In the genomic region with DNA sequence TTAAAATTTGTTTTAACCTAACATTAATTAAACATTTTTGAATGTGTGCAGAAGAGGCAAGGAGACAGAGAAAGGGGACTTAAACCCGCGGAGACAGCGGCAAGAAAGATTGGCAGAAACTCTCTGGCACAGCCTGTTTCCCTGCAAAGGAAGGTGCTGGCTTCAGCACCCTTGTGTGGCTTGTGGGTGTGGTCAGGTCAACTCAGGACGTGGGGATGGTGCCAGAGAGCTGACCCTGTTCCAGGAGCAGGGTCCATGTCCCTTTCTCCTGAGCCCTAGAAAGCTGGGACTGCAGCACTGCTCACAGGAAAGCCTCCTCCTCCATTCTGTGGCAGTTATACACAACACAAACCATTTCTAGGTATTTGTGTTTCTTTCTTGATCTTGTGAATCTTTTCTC, we compare ENCODE assay signal across 2 cellular contexts.
TF ChIP-seq lines count a peak whose summit lies in the region.

No MANE protein-coding gene starts in this region.

TF ChIP-seq in GM23338, 12 proteins besides CTCF, POLR2A, EP300 and RAD21 (continued from another document):
- TF ChIP-seq, protein P1, sequence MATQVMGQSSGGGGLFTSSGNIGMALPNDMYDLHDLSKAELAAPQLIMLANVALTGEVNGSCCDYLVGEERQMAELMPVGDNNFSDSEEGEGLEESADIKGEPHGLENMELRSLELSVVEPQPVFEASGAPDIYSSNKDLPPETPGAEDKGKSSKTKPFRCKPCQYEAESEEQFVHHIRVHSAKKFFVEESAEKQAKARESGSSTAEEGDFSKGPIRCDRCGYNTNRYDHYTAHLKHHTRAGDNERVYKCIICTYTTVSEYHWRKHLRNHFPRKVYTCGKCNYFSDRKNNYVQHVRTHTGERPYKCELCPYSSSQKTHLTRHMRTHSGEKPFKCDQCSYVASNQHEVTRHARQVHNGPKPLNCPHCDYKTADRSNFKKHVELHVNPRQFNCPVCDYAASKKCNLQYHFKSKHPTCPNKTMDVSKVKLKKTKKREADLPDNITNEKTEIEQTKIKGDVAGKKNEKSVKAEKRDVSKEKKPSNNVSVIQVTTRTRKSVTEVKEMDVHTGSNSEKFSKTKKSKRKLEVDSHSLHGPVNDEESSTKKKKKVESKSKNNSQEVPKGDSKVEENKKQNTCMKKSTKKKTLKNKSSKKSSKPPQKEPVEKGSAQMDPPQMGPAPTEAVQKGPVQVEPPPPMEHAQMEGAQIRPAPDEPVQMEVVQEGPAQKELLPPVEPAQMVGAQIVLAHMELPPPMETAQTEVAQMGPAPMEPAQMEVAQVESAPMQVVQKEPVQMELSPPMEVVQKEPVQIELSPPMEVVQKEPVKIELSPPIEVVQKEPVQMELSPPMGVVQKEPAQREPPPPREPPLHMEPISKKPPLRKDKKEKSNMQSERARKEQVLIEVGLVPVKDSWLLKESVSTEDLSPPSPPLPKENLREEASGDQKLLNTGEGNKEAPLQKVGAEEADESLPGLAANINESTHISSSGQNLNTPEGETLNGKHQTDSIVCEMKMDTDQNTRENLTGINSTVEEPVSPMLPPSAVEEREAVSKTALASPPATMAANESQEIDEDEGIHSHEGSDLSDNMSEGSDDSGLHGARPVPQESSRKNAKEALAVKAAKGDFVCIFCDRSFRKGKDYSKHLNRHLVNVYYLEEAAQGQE (IDR thresholded peaks at IDR 0.05; ENCODE audit: unreplicated experiment) = no peak
- TF ChIP-seq ZNF331 (CRISPR knock-in tag; IDR thresholded peaks at IDR 0.05; ENCODE audit: low read depth) (no peak), EZH2 (IDR thresholded peaks at IDR 0.05; ENCODE audit: low read depth, unreplicated experiment) (no peak), JUNB (IDR thresholded peaks at IDR 0.05; ENCODE audit: unreplicated experiment) (no peak), NANOG (IDR thresholded peaks at IDR 0.05; ENCODE audit: borderline replicate concordance) (no peak), ZNF114 (CRISPR knock-in tag; IDR thresholded peaks at IDR 0.05) (no peak)
- TF ChIP-seq, protein P2, sequence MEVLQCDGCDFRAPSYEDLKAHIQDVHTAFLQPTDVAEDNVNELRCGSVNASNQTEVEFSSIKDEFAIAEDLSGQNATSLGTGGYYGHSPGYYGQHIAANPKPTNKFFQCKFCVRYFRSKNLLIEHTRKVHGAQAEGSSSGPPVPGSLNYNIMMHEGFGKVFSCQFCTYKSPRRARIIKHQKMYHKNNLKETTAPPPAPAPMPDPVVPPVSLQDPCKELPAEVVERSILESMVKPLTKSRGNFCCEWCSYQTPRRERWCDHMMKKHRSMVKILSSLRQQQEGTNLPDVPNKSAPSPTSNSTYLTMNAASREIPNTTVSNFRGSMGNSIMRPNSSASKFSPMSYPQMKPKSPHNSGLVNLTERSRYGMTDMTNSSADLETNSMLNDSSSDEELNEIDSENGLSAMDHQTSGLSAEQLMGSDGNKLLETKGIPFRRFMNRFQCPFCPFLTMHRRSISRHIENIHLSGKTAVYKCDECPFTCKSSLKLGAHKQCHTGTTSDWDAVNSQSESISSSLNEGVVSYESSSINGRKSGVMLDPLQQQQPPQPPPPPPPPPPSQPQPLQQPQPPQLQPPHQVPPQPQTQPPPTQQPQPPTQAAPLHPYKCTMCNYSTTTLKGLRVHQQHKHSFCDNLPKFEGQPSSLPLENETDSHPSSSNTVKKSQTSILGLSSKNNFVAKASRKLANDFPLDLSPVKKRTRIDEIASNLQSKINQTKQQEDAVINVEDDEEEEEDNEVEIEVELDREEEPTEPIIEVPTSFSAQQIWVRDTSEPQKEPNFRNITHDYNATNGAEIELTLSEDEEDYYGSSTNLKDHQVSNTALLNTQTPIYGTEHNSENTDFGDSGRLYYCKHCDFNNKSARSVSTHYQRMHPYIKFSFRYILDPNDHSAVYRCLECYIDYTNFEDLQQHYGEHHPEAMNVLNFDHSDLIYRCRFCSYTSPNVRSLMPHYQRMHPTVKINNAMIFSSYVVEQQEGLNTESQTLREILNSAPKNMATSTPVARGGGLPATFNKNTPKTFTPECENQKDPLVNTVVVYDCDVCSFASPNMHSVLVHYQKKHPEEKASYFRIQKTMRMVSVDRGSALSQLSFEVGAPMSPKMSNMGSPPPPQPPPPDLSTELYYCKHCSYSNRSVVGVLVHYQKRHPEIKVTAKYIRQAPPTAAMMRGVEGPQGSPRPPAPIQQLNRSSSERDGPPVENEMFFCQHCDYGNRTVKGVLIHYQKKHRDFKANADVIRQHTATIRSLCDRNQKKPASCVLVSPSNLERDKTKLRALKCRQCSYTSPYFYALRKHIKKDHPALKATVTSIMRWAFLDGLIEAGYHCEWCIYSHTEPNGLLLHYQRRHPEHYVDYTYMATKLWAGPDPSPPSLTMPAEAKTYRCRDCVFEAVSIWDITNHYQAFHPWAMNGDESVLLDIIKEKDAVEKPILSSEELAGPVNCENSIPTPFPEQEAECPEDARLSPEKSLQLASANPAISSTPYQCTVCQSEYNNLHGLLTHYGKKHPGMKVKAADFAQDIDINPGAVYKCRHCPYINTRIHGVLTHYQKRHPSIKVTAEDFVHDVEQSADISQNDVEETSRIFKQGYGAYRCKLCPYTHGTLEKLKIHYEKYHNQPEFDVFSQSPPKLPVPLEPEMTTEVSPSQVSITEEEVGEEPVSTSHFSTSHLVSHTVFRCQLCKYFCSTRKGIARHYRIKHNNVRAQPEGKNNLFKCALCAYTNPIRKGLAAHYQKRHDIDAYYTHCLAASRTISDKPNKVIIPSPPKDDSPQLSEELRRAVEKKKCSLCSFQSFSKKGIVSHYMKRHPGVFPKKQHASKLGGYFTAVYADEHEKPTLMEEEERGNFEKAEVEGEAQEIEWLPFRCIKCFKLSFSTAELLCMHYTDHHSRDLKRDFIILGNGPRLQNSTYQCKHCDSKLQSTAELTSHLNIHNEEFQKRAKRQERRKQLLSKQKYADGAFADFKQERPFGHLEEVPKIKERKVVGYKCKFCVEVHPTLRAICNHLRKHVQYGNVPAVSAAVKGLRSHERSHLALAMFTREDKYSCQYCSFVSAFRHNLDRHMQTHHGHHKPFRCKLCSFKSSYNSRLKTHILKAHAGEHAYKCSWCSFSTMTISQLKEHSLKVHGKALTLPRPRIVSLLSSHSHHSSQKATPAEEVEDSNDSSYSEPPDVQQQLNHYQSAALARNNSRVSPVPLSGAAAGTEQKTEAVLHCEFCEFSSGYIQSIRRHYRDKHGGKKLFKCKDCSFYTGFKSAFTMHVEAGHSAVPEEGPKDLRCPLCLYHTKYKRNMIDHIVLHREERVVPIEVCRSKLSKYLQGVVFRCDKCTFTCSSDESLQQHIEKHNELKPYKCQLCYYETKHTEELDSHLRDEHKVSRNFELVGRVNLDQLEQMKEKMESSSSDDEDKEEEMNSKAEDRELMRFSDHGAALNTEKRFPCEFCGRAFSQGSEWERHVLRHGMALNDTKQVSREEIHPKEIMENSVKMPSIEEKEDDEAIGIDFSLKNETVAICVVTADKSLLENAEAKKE (CRISPR knock-in tag; IDR thresholded peaks at IDR 0.05) = no peak

TF ChIP-seq in WTC11, 78 proteins besides CTCF, POLR2A, EP300 and RAD21 (continued from another document):
- TF ChIP-seq, protein P3, sequence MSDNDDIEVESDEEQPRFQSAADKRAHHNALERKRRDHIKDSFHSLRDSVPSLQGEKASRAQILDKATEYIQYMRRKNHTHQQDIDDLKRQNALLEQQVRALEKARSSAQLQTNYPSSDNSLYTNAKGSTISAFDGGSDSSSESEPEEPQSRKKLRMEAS (CRISPR knock-in tag; IDR thresholded peaks at IDR 0.05) = no peak
- TF ChIP-seq TCF7 (CRISPR knock-in tag; IDR thresholded peaks at IDR 0.05; ENCODE audit: low read depth) = no peak
